11 cellular contexts compared by ENCODE assay signal in genomic region chr13:77507931-77508776, GRCh38. TPM values are rescaled to one million over a fixed set of nuclear protein-coding genes. Genes with fewer than 3 reads are reported as not detected.
DNase-seq lines count a peak whose midpoint lies in the region; ATAC-seq, FAIRE-seq and TF ChIP-seq lines count a peak whose summit lies in the region.
"Had no signal": no experiment of that assay in that cellular context is flagged by ENCODE, and none has a peak within 500 bp of the region (broad histone marks: within the 10 kb centered on the region; RNA-seq: fewer than 3 reads in every experiment).

No MANE protein-coding gene starts in this region.

- intact Hi-C loops in prostate gland (cut with DNase I) = no loop called here

- TF ChIP-seq CTCF in brain microvascular endothelial cell (IDR thresholded peaks at IDR 0.05; ENCODE audit: low read depth, low read length, missing control alignments) = no peak
- TF ChIP-seq CTCF in prostate gland (IDR thresholded peaks at IDR 0.05) = no peak

- ATAC-seq in HG03565 (IDR thresholded peaks at IDR 0.05; ENCODE audit: unreplicated experiment) = no peak
- ATAC-seq: naive thymus-derived CD8-positive, alpha-beta T cell had no signal

- no peak overlapping the region for H3K4me3 ChIP-seq in brain microvascular endothelial cell (ENCODE audit: low read depth, low read length)
- no peak overlapping the region for H3K4me3 ChIP-seq in prostate gland

- TF ChIP-seq POLR2A in prostate gland (IDR thresholded peaks at IDR 0.05) (no peak), GM12891 (IDR thresholded peaks at IDR 0.05; ENCODE audit: low read depth, low read length) (no peak)

- 9% methylated on average over 5 of the region's 5 CpGs for WGBS in prostate gland

- no peak for FAIRE-seq in GM12891 (lab: Jason Lieb, UNC)

- H3K27me3 ChIP-seq in brain microvascular endothelial cell (replicated peaks) (no peaks in the 10 kb centered on the region), prostate gland (replicated peaks; ENCODE audit: insufficient read depth) (no peaks in the 10 kb centered on the region)

- peak overlapping the region; percentile 86 for H3K27ac ChIP-seq in brain microvascular endothelial cell
- H3K27ac ChIP-seq in prostate gland = no peak overlapping the region

- in situ Hi-C loops in brain microvascular endothelial cell (cut with HindIII; ENCODE audit: low pct_ligation_motif_present, low sequenced_read_pairs) = no loop called here

- no peaks in the 10 kb centered on the region for H3K9me3 ChIP-seq in prostate gland

- DNase-seq in GM04503 (ENCODE audit: low read depth) = peak; percentile 6
- peak; percentile 20 for DNase-seq in NCI-H1092 (lab: John Stamatoyannopoulos, UW)
- DNase-seq in brain microvascular endothelial cell = peak; percentile 90
- peak; percentile 4 for DNase-seq in prostate gland (ENCODE audit: low spot score)
- no peak for DNase-seq in GM12891 (ENCODE audit: insufficient read length, low spot score)
- DNase-seq in SKM-1 treated with dmso at 0.1 percent for 144 hours (lab: John Stamatoyannopoulos, UW; ENCODE audit: unreplicated experiment) = no peak
- DNase-seq in T1000 (lab: John Stamatoyannopoulos, UW) = no peak
- DNase-seq: activated naive CD4-positive, alpha-beta T cell treated with anti-CD3 and anti-CD28 coated beads for 36 hours; naive thymus-derived CD8-positive, alpha-beta T cell; NCI-H2227 treated with DMSO at 0.1 percent for 48 hours had no signal

- H3K4me1 ChIP-seq in prostate gland (replicated peaks) = peaks cover 9% of the 10 kb centered on the region

- H3K36me3 ChIP-seq in brain microvascular endothelial cell (replicated peaks) (no peaks in the 10 kb centered on the region), prostate gland (no peaks in the 10 kb centered on the region)

TF ChIP-seq in GM12891, 5 proteins besides CTCF, POLR2A, EP300 and RAD21:
- TF ChIP-seq POLR2AphosphoS5 (IDR thresholded peaks at IDR 0.05; ENCODE audit: low read depth, low read length) (no peak), PAX5 (IDR thresholded peaks at IDR 0.05; ENCODE audit: insufficient read depth, low read length, severe bottlenecking) (no peak), TAF1 (IDR thresholded peaks at IDR 0.05; ENCODE audit: low read depth, low read length) (no peak), SPI1 (IDR thresholded peaks at IDR 0.05; ENCODE audit: low read depth, low read length) (no peak), POU2F2 (IDR thresholded peaks at IDR 0.05; ENCODE audit: low read depth, low read length) (no peak)

RNA-seq across cellular contexts. Expression of gene SCEL, which starts 27.4 kb away (rescaled TPM):
- total RNA-seq in prostate gland = 1 to 10 TPM in 1 of 2 donors, under 1 TPM in 1; 0.09 to 2.3 TPM
- 0.04 TPM for polyA plus RNA-seq in GM12891 (2012; ENCODE audit: low read depth, missing spikeins)
- total RNA-seq: activated naive CD4-positive, alpha-beta T cell treated with anti-CD3 and anti-CD28 coated beads for 36 hours; naive thymus-derived CD8-positive, alpha-beta T cell had no signal
- polyA plus RNA-seq: naive thymus-derived CD8-positive, alpha-beta T cell had no signal

Comparison
In these comparisons a context has a peak if more than half of its experiments do, and no peak if none do; other contexts are left out.
1. DNase-seq: peak in GM04503 (single experiment), NCI-H1092 (single experiment), brain microvascular endothelial cell (single experiment) and prostate gland (single experiment); none in GM12891 (single experiment), SKM-1 treated with dmso at 0.1 percent for 144 hours (single experiment) and T1000 (single experiment).